Comparison of ENCODE assay signal across 21 cellular contexts in the genomic region with DNA sequence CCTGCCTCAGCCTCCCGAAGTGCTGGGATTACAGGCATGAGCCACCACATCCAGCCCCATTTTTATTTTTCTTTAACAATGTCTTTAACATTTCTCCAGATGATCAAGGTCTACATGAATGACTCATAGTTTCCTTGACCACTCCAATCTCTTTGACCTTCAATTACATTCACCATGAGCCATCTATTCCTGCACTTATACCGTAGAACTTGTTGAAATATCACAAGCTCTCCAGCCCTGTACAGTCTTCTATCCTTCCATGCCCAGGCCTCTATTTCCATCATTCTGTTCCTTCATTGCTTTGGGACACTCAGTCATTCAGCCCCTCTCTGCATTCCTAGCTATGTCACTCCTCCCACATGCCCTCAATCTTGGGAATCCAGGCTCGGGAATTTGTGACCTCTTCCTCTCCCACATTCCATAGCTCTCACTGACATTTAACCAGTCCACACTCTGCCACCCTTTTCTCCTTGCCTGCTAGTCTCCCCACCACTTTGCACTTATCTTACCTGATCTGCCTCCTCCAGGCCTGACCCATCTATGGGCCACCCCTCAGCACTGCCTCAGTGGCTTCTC.
A peak's percentile ranks its signal among the peaks of the same experiment; 100 is the strongest.
DNase-seq lines count a peak whose midpoint lies in the region; ATAC-seq, FAIRE-seq and TF ChIP-seq lines count a peak whose summit lies in the region.
"Had no signal": no experiment of that assay in that cellular context is flagged by ENCODE, and none has a peak within 500 bp of the region (broad histone marks: within the 10 kb centered on the region; RNA-seq: fewer than 3 reads in every experiment).

No MANE protein-coding gene starts in this region.

- DNase-seq in activated CD4-positive, alpha-beta T cell treated with anti-CD3 and anti-CD28 coated beads, Interleukin-2, amount 10 ng/mL, durations not matched to agents 24 days and 14 days, result peak; percentile 32
- DNase-seq in activated CD4-positive, alpha-beta T cell treated with anti-CD3 and anti-CD28 coated beads for 48 hours, result no peak
- DNase-seq in SK-MEL-5 (ENCODE audit: low read depth, low spot score) (peak; percentile 19), fibroblast of the aortic adventitia (ENCODE audit: low read depth) (peak; percentile 17), urothelium cell line (ENCODE audit: low spot score) (peak; percentile 63), GM19239 (ENCODE audit: insufficient read length, low spot score) (no peak)
- no peak for DNase-seq in stimulated activated CD4-positive, alpha-beta T cell treated with anti-CD3 and anti-CD28 coated beads, Interleukin-2, amount 100 ng/mL, for 24 hours
- DNase-seq: activated CD8-positive, alpha-beta T cell treated with anti-CD3 and anti-CD28 coated beads, Interleukin-2, amount 10 ng/mL, durations not matched to agents 7 days and 5 days; activated naive CD8-positive, alpha-beta T cell treated with anti-CD3 and anti-CD28 coated beads, Interleukin-2, amount 10 ng/mL, durations not matched to agents 7 days and 5 days; activated T-cell treated with anti-CD3 and anti-CD28 coated beads, Interleukin-2, amount 50 U/mL, for 72 hours; caudate nucleus; effector memory CD8-positive, alpha-beta T cell; natural killer cell; NCI-H1417 treated with DMSO at 0.1 percent for 48 hours; NCI-H2227 treated with DMSO at 0.1 percent for 48 hours; NK-92 treated with Interleukin-12 subunit alpha and Interleukin-12 subunit beta, amount 100 ng/mL, for 24 hours; thyroid gland had no signal

- no peaks in the 10 kb centered on the region for H3K27me3 Mint-ChIP-seq in activated CD4-positive, alpha-beta T cell treated with anti-CD3 and anti-CD28 coated beads, Interleukin-2, amount 10 ng/mL, durations not matched to agents 24 days and 14 days
- H3K27me3 Mint-ChIP-seq: activated naive CD8-positive, alpha-beta T cell treated with anti-CD3 and anti-CD28 coated beads, Interleukin-2, amount 10 ng/mL, durations not matched to agents 7 days and 5 days had no signal

- intact Hi-C loops in activated CD4-positive, alpha-beta T cell treated with anti-CD3 and anti-CD28 coated beads, Interleukin-2, amount 10 ng/mL, durations not matched to agents 24 days and 14 days (cut with micrococcal nuclease), result no loop called here

- FAIRE-seq in urothelium cell line (lab: Jason Lieb, UNC) (peak; percentile 93), GM19239 (lab: Jason Lieb, UNC) (no peak)

- in situ Hi-C loops in SK-MEL-5 (cut with HindIII; ENCODE audit: low pct_unique_long_range_greater_than_20kb, low sequenced_read_pairs), result no loop called here

- no peaks in the 10 kb centered on the region for H3K36me3 Mint-ChIP-seq in activated CD4-positive, alpha-beta T cell treated with anti-CD3 and anti-CD28 coated beads, Interleukin-2, amount 10 ng/mL, durations not matched to agents 24 days and 14 days (ENCODE audit: low read depth)
- H3K36me3 Mint-ChIP-seq: activated naive CD8-positive, alpha-beta T cell treated with anti-CD3 and anti-CD28 coated beads, Interleukin-2, amount 10 ng/mL, durations not matched to agents 7 days and 5 days; natural killer cell had no signal

- H3K4me1 Mint-ChIP-seq in activated CD4-positive, alpha-beta T cell treated with anti-CD3 and anti-CD28 coated beads, Interleukin-2, amount 10 ng/mL, durations not matched to agents 24 days and 14 days, result peaks cover 3% of the 10 kb centered on the region
- H3K4me1 Mint-ChIP-seq: activated naive CD8-positive, alpha-beta T cell treated with anti-CD3 and anti-CD28 coated beads, Interleukin-2, amount 10 ng/mL, durations not matched to agents 7 days and 5 days; natural killer cell had no signal

- ATAC-seq in HG03139 (IDR thresholded peaks at IDR 0.05; ENCODE audit: unreplicated experiment), result no peak
- ATAC-seq: activated CD8-positive, alpha-beta T cell treated with anti-CD3 and anti-CD28 coated beads, Interleukin-2, amount 10 ng/mL, durations not matched to agents 7 days and 5 days; activated T-cell treated with anti-CD3 and anti-CD28 coated beads, Interleukin-2, amount 50 U/mL, for 72 hours; effector memory CD8-positive, alpha-beta T cell; gastroesophageal sphincter; natural killer cell had no signal

- no peak overlapping the region for H3K4me3 Mint-ChIP-seq in activated CD4-positive, alpha-beta T cell treated with anti-CD3 and anti-CD28 coated beads, Interleukin-2, amount 10 ng/mL, durations not matched to agents 24 days and 14 days
- H3K4me3 Mint-ChIP-seq: activated CD8-positive, alpha-beta T cell treated with anti-CD3 and anti-CD28 coated beads, Interleukin-2, amount 10 ng/mL, durations not matched to agents 7 days and 5 days; activated naive CD8-positive, alpha-beta T cell treated with anti-CD3 and anti-CD28 coated beads, Interleukin-2, amount 10 ng/mL, durations not matched to agents 7 days and 5 days; activated T-cell treated with anti-CD3 and anti-CD28 coated beads, Interleukin-2, amount 50 U/mL, for 72 hours; effector memory CD8-positive, alpha-beta T cell; natural killer cell had no signal

- H3K4me3 ChIP-seq in fibroblast of the aortic adventitia (ENCODE audit: low read depth, low read length), result no peak overlapping the region
- H3K4me3 ChIP-seq: gastroesophageal sphincter, HAP-1, thyroid gland had no signal

- H3K27ac Mint-ChIP-seq in activated CD4-positive, alpha-beta T cell treated with anti-CD3 and anti-CD28 coated beads, Interleukin-2, amount 10 ng/mL, durations not matched to agents 24 days and 14 days, result no peak overlapping the region
- H3K27ac Mint-ChIP-seq: activated CD8-positive, alpha-beta T cell treated with anti-CD3 and anti-CD28 coated beads, Interleukin-2, amount 10 ng/mL, durations not matched to agents 7 days and 5 days; activated naive CD8-positive, alpha-beta T cell treated with anti-CD3 and anti-CD28 coated beads, Interleukin-2, amount 10 ng/mL, durations not matched to agents 7 days and 5 days; activated T-cell treated with anti-CD3 and anti-CD28 coated beads, Interleukin-2, amount 50 U/mL, for 72 hours; effector memory CD8-positive, alpha-beta T cell; natural killer cell; progenitor cell of endocrine pancreas had no signal

- H3K9me3 Mint-ChIP-seq in activated CD4-positive, alpha-beta T cell treated with anti-CD3 and anti-CD28 coated beads, Interleukin-2, amount 10 ng/mL, durations not matched to agents 24 days and 14 days, result no peaks in the 10 kb centered on the region
- H3K9me3 Mint-ChIP-seq: activated naive CD8-positive, alpha-beta T cell treated with anti-CD3 and anti-CD28 coated beads, Interleukin-2, amount 10 ng/mL, durations not matched to agents 7 days and 5 days; activated T-cell treated with anti-CD3 and anti-CD28 coated beads, Interleukin-2, amount 50 U/mL, for 72 hours; effector memory CD8-positive, alpha-beta T cell; natural killer cell had no signal

- no peak for TF ChIP-seq CTCF in fibroblast of the aortic adventitia (IDR thresholded peaks at IDR 0.05; ENCODE audit: insufficient read depth, low read length)

Comparison
In these comparisons a context has a peak if more than half of its experiments do, and no peak if none do; other contexts are left out.
1. DNase-seq: peak in activated CD4-positive, alpha-beta T cell treated with anti-CD3 and anti-CD28 coated beads, Interleukin-2, amount 10 ng/mL, durations not matched to agents 24 days and 14 days (single experiment), SK-MEL-5 (single experiment), fibroblast of the aortic adventitia (single experiment) and urothelium cell line (single experiment); none in activated CD4-positive, alpha-beta T cell treated with anti-CD3 and anti-CD28 coated beads for 48 hours (single experiment), GM19239 (single experiment) and stimulated activated CD4-positive, alpha-beta T cell treated with anti-CD3 and anti-CD28 coated beads, Interleukin-2, amount 100 ng/mL, for 24 hours (0 of 2).